19 cellular contexts compared by ENCODE assay signal in the genomic region with DNA sequence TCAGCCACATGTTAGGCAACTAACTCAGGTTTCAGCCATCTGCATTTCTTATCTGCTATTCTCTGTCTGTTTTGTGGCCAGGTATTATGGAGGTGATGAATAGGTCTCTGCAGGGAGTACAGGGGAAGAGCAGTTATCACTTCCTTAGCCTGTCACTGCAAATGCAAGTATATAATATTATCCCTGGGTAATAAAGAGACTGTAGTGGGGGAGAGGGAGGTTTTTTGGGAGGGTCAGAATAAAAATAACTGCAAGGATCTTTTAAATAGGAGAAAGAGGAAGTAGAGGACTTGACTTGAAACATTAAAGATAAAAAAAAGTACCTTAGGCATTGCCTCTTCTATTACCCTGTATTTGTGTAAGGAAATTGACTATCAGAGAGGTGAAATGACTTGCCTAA.
"Had no signal": no experiment of that assay in that cellular context is flagged by ENCODE, and none has a peak within 500 bp of the region (broad histone marks: within the 10 kb centered on the region; RNA-seq: fewer than 3 reads in every experiment).

No MANE protein-coding gene starts in this region.

- H3K9me3 ChIP-seq: esophagus squamous epithelium, prostate gland, upper lobe of right lung had no signal

- H3K4me1 ChIP-seq: esophagus squamous epithelium, prostate gland, upper lobe of right lung had no signal

- ATAC-seq: right cardiac atrium; stimulated activated naive CD8-positive, alpha-beta T cell treated with anti-CD3 and anti-CD28 coated beads, Interleukin-15, Interleukin-2, amounts not matched to agents 100 U/mL and 50 U/mL, for 24 hours; T-helper 17 cell; upper lobe of right lung had no signal

- H3K4me3 ChIP-seq: esophagus squamous epithelium, prostate gland, upper lobe of right lung had no signal

- H3K27me3 ChIP-seq: brain microvascular endothelial cell, esophagus squamous epithelium, upper lobe of right lung had no signal

- H3K27ac ChIP-seq: brain microvascular endothelial cell, esophagus squamous epithelium, prostate gland, upper lobe of right lung had no signal

- DNase-seq: activated CD4-positive, alpha-beta T cell treated with anti-CD3 and anti-CD28 coated beads for 1 hour; activated CD4-positive, alpha-beta T cell treated with anti-CD3 and anti-CD28 coated beads, Interleukin-2, amount 50 U/mL, for 4 hours; activated naive CD4-positive, alpha-beta T cell treated with Interleukin-2 at 50 U/mL for 16 hours; activated T-cell treated with anti-CD3 and anti-CD28 coated beads for 4 hours; anterior cingulate cortex; brain microvascular endothelial cell; cortex of kidney; effector CD4-positive, alpha-beta T cell; esophagus squamous epithelium; glutamatergic neuron; kidney glomerular epithelial cell; nephron progenitor cell; right cardiac atrium; small intestine; stimulated activated CD4-positive, alpha-beta T cell treated with anti-CD3 and anti-CD28 coated beads, Interleukin-4, amount 100 ng/mL, for 24 hours; stimulated activated naive CD8-positive, alpha-beta T cell treated with anti-CD3 and anti-CD28 coated beads, Interleukin-15, Interleukin-2, amounts not matched to agents 100 U/mL and 50 U/mL, for 24 hours; T-helper 17 cell; upper lobe of right lung had no signal

- H3K36me3 ChIP-seq: brain microvascular endothelial cell, esophagus squamous epithelium, prostate gland, upper lobe of right lung had no signal
